8 cellular contexts compared by ENCODE assay signal in the genomic region with DNA sequence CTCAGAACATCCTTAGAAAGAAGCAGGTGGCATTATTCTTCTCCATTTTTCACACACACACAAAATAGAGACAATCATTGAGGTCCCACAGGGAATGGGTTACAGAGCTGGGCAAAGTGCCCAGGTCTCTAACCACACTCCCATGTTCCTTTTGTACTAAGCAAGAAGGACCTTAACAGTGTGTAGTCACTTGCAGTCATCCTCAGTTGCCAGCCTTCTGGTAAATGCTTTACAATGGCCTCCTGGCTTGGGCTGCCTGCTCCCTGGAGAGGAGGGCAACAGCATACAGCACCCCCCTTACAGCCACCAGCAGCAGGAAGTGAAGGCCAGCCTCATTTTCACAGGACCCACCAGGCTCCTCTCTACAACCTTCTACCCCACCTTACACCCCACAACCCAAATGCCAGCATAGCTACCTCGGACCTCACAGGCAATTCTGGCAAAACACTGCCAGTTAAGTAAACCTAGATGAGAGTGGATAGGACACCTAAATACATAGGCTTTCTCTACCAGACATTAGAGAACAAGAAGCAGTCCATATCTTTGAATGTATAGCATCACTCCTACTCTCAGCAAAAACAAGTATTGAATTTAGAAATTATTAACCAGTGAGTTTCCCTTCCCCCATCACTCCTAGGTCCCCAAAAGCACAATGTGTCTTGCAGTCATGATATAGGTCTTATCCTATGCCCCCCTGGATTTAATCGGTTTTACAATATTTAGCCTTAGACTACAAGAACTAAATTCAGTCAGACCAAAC.
DNase-seq lines count a peak whose midpoint lies in the region; ATAC-seq lines count a peak whose summit lies in the region.

No MANE protein-coding gene starts in this region.

- DNase-seq in NCI-H2081 treated with DMSO at 0.1 percent for 48 hours (lab: John Stamatoyannopoulos, UW) (peak; percentile 5), fibroblast of gingiva (ENCODE audit: low read depth) (peak; percentile 56), NCI-H510A (lab: John Stamatoyannopoulos, UW) (no peak)
- DNase-seq in stimulated activated naive CD4-positive, alpha-beta T cell treated with Interleukin-2 at 50 U/mL for 16 hours (lab: John Stamatoyannopoulos, UW), result no peak
- no peak for DNase-seq in stimulated activated CD8-positive, alpha-beta memory T cell treated with anti-CD3 and anti-CD28 coated beads, Interleukin-4, amount 100 ng/mL, for 48 hours

- H3K27me3 ChIP-seq in BLaER1, result no peaks in the 10 kb centered on the region

- no peak overlapping the region for H3K27ac ChIP-seq in BLaER1

- no peak overlapping the region for H3K9ac ChIP-seq in BLaER1

- peak overlapping the region; percentile 71 for H3K4me2 ChIP-seq in BLaER1

- H3K4me3 ChIP-seq in BLaER1, result no peak overlapping the region

- H3K36me3 ChIP-seq in BLaER1, result peaks cover 32% of the 10 kb centered on the region

- peaks cover 17% of the 10 kb centered on the region for H3K4me1 ChIP-seq in BLaER1

- peak; percentile 58 for ATAC-seq in GM21390 (IDR thresholded peaks at IDR 0.05; ENCODE audit: unreplicated experiment)
- no peak for ATAC-seq in GM21360 (IDR thresholded peaks at IDR 0.05; ENCODE audit: unreplicated experiment)

- H3K9me3 ChIP-seq in BLaER1, result no peaks in the 10 kb centered on the region

- peaks cover 78% of the 10 kb centered on the region for H4K20me1 ChIP-seq in BLaER1

Comparison
In these comparisons a context has a peak if more than half of its experiments do, and no peak if none do; other contexts are left out.
1. DNase-seq: peak in NCI-H2081 treated with DMSO at 0.1 percent for 48 hours (single experiment) and fibroblast of gingiva (single experiment); none in NCI-H510A (single experiment), stimulated activated naive CD4-positive, alpha-beta T cell treated with Interleukin-2 at 50 U/mL for 16 hours (single experiment) and stimulated activated CD8-positive, alpha-beta memory T cell treated with anti-CD3 and anti-CD28 coated beads, Interleukin-4, amount 100 ng/mL, for 48 hours (single experiment).